ENCODE assay signal across 20 cellular contexts in genomic region chr2:231565915-231566594, GRCh38. TPM values are rescaled to one million over a fixed set of nuclear protein-coding genes. Genes with fewer than 3 reads are reported as not detected.
"Had no signal": no experiment of that assay in that cellular context is flagged by ENCODE, and none has a peak within 500 bp of the region (broad histone marks: within the 10 kb centered on the region; RNA-seq: fewer than 3 reads in every experiment).

No MANE protein-coding gene starts in this region.

- H3K4me1 Mint-ChIP-seq: brain had no signal

- H3K36me3 ChIP-seq: lower lobe of right lung, tibial nerve, vagina had no signal

- H3K27me3 ChIP-seq: tibial nerve, vagina had no signal

- H3K36me3 Mint-ChIP-seq: activated naive CD4-positive, alpha-beta T cell treated with anti-CD3 and anti-CD28 coated beads, Interleukin-2, amount 10 ng/mL, durations not matched to agents 7 days and 5 days; brain; natural killer cell treated with Interleukin-12 subunit alpha and Interleukin-12 subunit beta and Interleukin-15 and Interleukin-18, amount 100 ng/mL, for 72 hours had no signal

- DNase-seq: activated CD4-positive, alpha-beta T cell treated with anti-CD3 and anti-CD28 coated beads, Interleukin-2, amount 10 ng/mL, durations not matched to agents 24 days and 14 days; activated CD8-positive, alpha-beta T cell treated with anti-CD3 and anti-CD28 coated beads for 36 hours; activated effector memory CD4-positive, alpha-beta T cell treated with Interleukin-2 at 50 U/mL for 16 hours; activated naive CD4-positive, alpha-beta T cell treated with anti-CD3 and anti-CD28 coated beads, Interleukin-2, amount 10 ng/mL, durations not matched to agents 7 days and 5 days; activated naive CD8-positive, alpha-beta T cell treated with anti-CD3 and anti-CD28 coated beads, Interleukin-2, amount 50 U/mL, for 24 hours; activated T-cell treated with anti-CD3 and anti-CD28 coated beads, Interleukin-2, amount 50 U/mL, for 4 hours; endodermal cell; foreskin fibroblast; hippocampal formation; lower lobe of right lung; nucleus accumbens; T1000 had no signal

- H3K9me3 Mint-ChIP-seq: activated CD4-positive, alpha-beta T cell treated with anti-CD3 and anti-CD28 coated beads, Interleukin-2, amount 10 ng/mL, durations not matched to agents 24 days and 14 days; activated CD8-positive, alpha-beta T cell treated with anti-CD3 and anti-CD28 coated beads for 36 hours; activated naive CD4-positive, alpha-beta T cell treated with anti-CD3 and anti-CD28 coated beads, Interleukin-2, amount 10 ng/mL, durations not matched to agents 7 days and 5 days; activated naive CD8-positive, alpha-beta T cell treated with anti-CD3 and anti-CD28 coated beads, Interleukin-2, amount 50 U/mL, for 24 hours; activated T-cell treated with anti-CD3 and anti-CD28 coated beads, Interleukin-2, amount 50 U/mL, for 4 hours; natural killer cell treated with Interleukin-12 subunit alpha and Interleukin-12 subunit beta and Interleukin-15 and Interleukin-18, amount 100 ng/mL, for 72 hours; stimulated activated naive CD8-positive, alpha-beta T cell treated with anti-CD3 and anti-CD28 coated beads, Interleukin-15, Interleukin-2, amounts not matched to agents 100 ng/mL and 50 ng/mL, for 24 hours had no signal

- H3K9me3 ChIP-seq: lower lobe of right lung, vagina had no signal

- H3K4me3 Mint-ChIP-seq: activated CD4-positive, alpha-beta T cell treated with anti-CD3 and anti-CD28 coated beads, Interleukin-2, amount 10 ng/mL, durations not matched to agents 24 days and 14 days; activated CD8-positive, alpha-beta T cell treated with anti-CD3 and anti-CD28 coated beads for 36 hours; activated naive CD4-positive, alpha-beta T cell treated with anti-CD3 and anti-CD28 coated beads, Interleukin-2, amount 10 ng/mL, durations not matched to agents 7 days and 5 days; activated naive CD8-positive, alpha-beta T cell treated with anti-CD3 and anti-CD28 coated beads, Interleukin-2, amount 50 U/mL, for 24 hours; activated T-cell treated with anti-CD3 and anti-CD28 coated beads, Interleukin-2, amount 50 U/mL, for 4 hours; brain; endodermal cell; natural killer cell treated with Interleukin-12 subunit alpha and Interleukin-12 subunit beta and Interleukin-15 and Interleukin-18, amount 100 ng/mL, for 72 hours; stimulated activated naive CD8-positive, alpha-beta T cell treated with anti-CD3 and anti-CD28 coated beads, Interleukin-15, Interleukin-2, amounts not matched to agents 100 ng/mL and 50 ng/mL, for 24 hours had no signal

- ATAC-seq: activated CD8-positive, alpha-beta T cell treated with anti-CD3 and anti-CD28 coated beads for 36 hours; activated naive CD8-positive, alpha-beta T cell treated with anti-CD3 and anti-CD28 coated beads, Interleukin-2, amount 50 U/mL, for 24 hours; activated T-cell treated with anti-CD3 and anti-CD28 coated beads, Interleukin-2, amount 50 U/mL, for 4 hours; lower lobe of right lung; natural killer cell treated with Interleukin-12 subunit alpha and Interleukin-12 subunit beta and Interleukin-15 and Interleukin-18, amount 100 ng/mL, for 72 hours had no signal

- H3K27me3 Mint-ChIP-seq: activated CD8-positive, alpha-beta T cell treated with anti-CD3 and anti-CD28 coated beads for 36 hours; natural killer cell treated with Interleukin-12 subunit alpha and Interleukin-12 subunit beta and Interleukin-15 and Interleukin-18, amount 100 ng/mL, for 72 hours; stimulated activated naive CD8-positive, alpha-beta T cell treated with anti-CD3 and anti-CD28 coated beads, Interleukin-15, Interleukin-2, amounts not matched to agents 100 ng/mL and 50 ng/mL, for 24 hours had no signal

- H3K4me3 ChIP-seq: lower lobe of right lung, tibial nerve, vagina had no signal

- H3K27ac ChIP-seq: epithelial cell of prostate, lower lobe of right lung, tibial nerve, vagina had no signal

- H3K27ac Mint-ChIP-seq: activated CD4-positive, alpha-beta T cell treated with anti-CD3 and anti-CD28 coated beads, Interleukin-2, amount 10 ng/mL, durations not matched to agents 24 days and 14 days; activated CD8-positive, alpha-beta T cell treated with anti-CD3 and anti-CD28 coated beads for 36 hours; activated naive CD4-positive, alpha-beta T cell treated with anti-CD3 and anti-CD28 coated beads, Interleukin-2, amount 10 ng/mL, durations not matched to agents 7 days and 5 days; activated naive CD8-positive, alpha-beta T cell treated with anti-CD3 and anti-CD28 coated beads, Interleukin-2, amount 50 U/mL, for 24 hours; brain; endodermal cell; natural killer cell treated with Interleukin-12 subunit alpha and Interleukin-12 subunit beta and Interleukin-15 and Interleukin-18, amount 100 ng/mL, for 72 hours; stimulated activated naive CD8-positive, alpha-beta T cell treated with anti-CD3 and anti-CD28 coated beads, Interleukin-15, Interleukin-2, amounts not matched to agents 100 ng/mL and 50 ng/mL, for 24 hours had no signal

- H3K4me1 ChIP-seq: lower lobe of right lung, tibial nerve, vagina had no signal

- FAIRE-seq: colon, keratinocyte had no signal

RNA-seq across cellular contexts. Expression of gene TEX44, which starts 26.6 kb away (rescaled TPM):
- total RNA-seq: activated CD4-positive, alpha-beta T cell treated with anti-CD3 and anti-CD28 coated beads, Interleukin-2, amount 10 ng/mL, durations not matched to agents 24 days and 14 days; activated CD8-positive, alpha-beta T cell treated with anti-CD3 and anti-CD28 coated beads for 36 hours; activated T-cell treated with anti-CD3 and anti-CD28 coated beads, Interleukin-2, amount 50 U/mL, for 4 hours; endodermal cell; lower lobe of right lung; natural killer cell treated with Interleukin-12 subunit alpha and Interleukin-12 subunit beta and Interleukin-15 and Interleukin-18, amount 100 ng/mL, for 72 hours; tibial nerve; vagina had no signal
- polyA plus RNA-seq: keratinocyte had no signal

RNA-seq across cellular contexts. Expression of gene NMUR1, which starts 35.8 kb away (rescaled TPM):
- total RNA-seq: activated CD4-positive, alpha-beta T cell treated with anti-CD3 and anti-CD28 coated beads, Interleukin-2, amount 10 ng/mL, durations not matched to agents 24 days and 14 days; vagina had no signal
- polyA plus RNA-seq: keratinocyte had no signal
